In the genomic region with DNA sequence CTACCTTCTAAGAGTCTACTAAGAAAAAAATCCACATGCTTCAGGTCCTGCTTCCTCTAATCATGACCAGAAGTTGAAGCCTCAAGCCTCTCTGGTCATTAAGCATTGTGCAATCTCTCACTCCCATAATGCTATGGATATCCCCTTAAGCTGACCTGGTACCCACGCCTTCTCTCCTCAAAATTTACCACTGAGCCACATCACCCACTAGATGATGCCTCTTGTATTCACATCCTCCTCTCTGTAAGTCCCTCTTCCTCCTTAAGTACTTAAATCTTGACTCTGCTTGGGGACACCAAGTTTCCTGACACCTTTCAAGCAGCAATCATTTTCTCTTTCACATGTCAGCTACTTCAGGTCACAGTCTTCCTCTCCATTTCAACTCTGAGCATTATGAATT, we compare ENCODE assay signal across 15 cellular contexts. TPM values are rescaled to one million over a fixed set of nuclear protein-coding genes. Genes with fewer than 3 reads are reported as not detected.
DNase-seq lines count a peak whose midpoint lies in the region; ATAC-seq and TF ChIP-seq lines count a peak whose summit lies in the region.
"Had no signal": no experiment of that assay in that cellular context is flagged by ENCODE, and none has a peak within 500 bp of the region (broad histone marks: within the 10 kb centered on the region; RNA-seq: fewer than 3 reads in every experiment).

No MANE protein-coding gene starts in this region.

- TF ChIP-seq CTCF in natural killer cell (IDR thresholded peaks at IDR 0.05): no peak

- no peak overlapping the region for H3K4me3 ChIP-seq in right cardiac atrium (ENCODE audit: low read length)
- H3K4me3 ChIP-seq: adrenal gland, suprapubic skin had no signal

- H3K27ac Mint-ChIP-seq in natural killer cell: no peak overlapping the region
- H3K27ac Mint-ChIP-seq: endodermal cell had no signal

- 92% methylated on average over 1 of the region's 1 CpG for WGBS in right cardiac atrium

- no peaks in the 10 kb centered on the region for H3K27me3 ChIP-seq in right cardiac atrium (ENCODE audit: control insufficient read depth, insufficient read depth)
- H3K27me3 ChIP-seq: adrenal gland, suprapubic skin had no signal

- no peaks in the 10 kb centered on the region for H3K9me3 Mint-ChIP-seq in natural killer cell
- H3K9me3 Mint-ChIP-seq: endodermal cell, naive B cell had no signal

- H3K4me1 ChIP-seq in right cardiac atrium (ENCODE audit: control insufficient read depth, insufficient read depth, low read length): peaks cover 8% of the 10 kb centered on the region
- H3K4me1 ChIP-seq: adrenal gland had no signal

- ATAC-seq in GM19025 (IDR thresholded peaks at IDR 0.05; ENCODE audit: low read depth, unreplicated experiment) (peak; percentile 78), GM21737 (IDR thresholded peaks at IDR 0.05; ENCODE audit: unreplicated experiment) (peak; percentile 85), HG03354 (IDR thresholded peaks at IDR 0.05; ENCODE audit: poor library complexity, severe bottlenecking, unreplicated experiment) (peak; percentile 71), natural killer cell (peak; percentile 76 to 81 (median 79)), right cardiac atrium (no peak)
- ATAC-seq: Panc1 had no signal

- H3K4me3 Mint-ChIP-seq in natural killer cell: no peak overlapping the region
- H3K4me3 Mint-ChIP-seq: endodermal cell had no signal

- H3K9me3 ChIP-seq in right cardiac atrium (ENCODE audit: control insufficient read depth, low read length): no peaks in the 10 kb centered on the region
- H3K9me3 ChIP-seq: adrenal gland, suprapubic skin had no signal

- no peaks in the 10 kb centered on the region for H3K27me3 Mint-ChIP-seq in natural killer cell (ENCODE audit: low read depth in 2 of 2)
- H3K27me3 Mint-ChIP-seq: naive B cell had no signal

- H3K4me1 Mint-ChIP-seq in natural killer cell: peaks cover 7 to 11% of the 10 kb centered on the region in 2 donors

- H3K27ac ChIP-seq in right cardiac atrium (ENCODE audit: low read length): no peak overlapping the region
- H3K27ac ChIP-seq: adrenal gland, suprapubic skin had no signal

- DNase-seq in natural killer cell (no peak), HuH-7 (ENCODE audit: low spot score) (no peak), NCI-H2107 (lab: John Stamatoyannopoulos, UW) (no peak), right cardiac atrium (no peak)
- DNase-seq: activated CD4-positive, alpha-beta T cell treated with anti-CD3 and anti-CD28 coated beads for 1 hour; adrenal gland; DMS79; endodermal cell; naive B cell; NCI-H1048 had no signal

- intact Hi-C loops in natural killer cell (cut with micrococcal nuclease) (no loop called here), right cardiac atrium (cut with DNase I) (loop anchor here in 1 of 4 donors (5.0 kb wide), 1 partner anchor 492 kb away; no protein-coding TSS in a partner anchor)

- no peaks in the 10 kb centered on the region for H3K36me3 Mint-ChIP-seq in natural killer cell
- H3K36me3 Mint-ChIP-seq: naive B cell had no signal

RNA-seq across cellular contexts. Expression of gene GALNT4, which starts 9.8 kb away (rescaled TPM):
- total RNA-seq in natural killer cell (10 to 100 TPM; 14.3 to 19.9 (median 18.7) TPM), right cardiac atrium (1 to 10 TPM; 3.3 to 5.2 (median 4.0) TPM)
- polyA plus RNA-seq in right cardiac atrium: 2.5 TPM

RNA-seq across cellular contexts. Expression of gene POC1B, which starts 11.1 kb away (rescaled TPM):
- total RNA-seq in natural killer cell: 10 to 100 TPM; 29.8 to 40.9 (median 38.0) TPM
- 10 to 100 TPM in 1 of 4 donors, 1 to 10 TPM in 3; 7.8 to 13.1 (median 8.8) TPM for total RNA-seq in right cardiac atrium
- 5.4 TPM for polyA plus RNA-seq in right cardiac atrium

Comparison
In these comparisons a context has a peak if more than half of its experiments do, and no peak if none do; other contexts are left out.
1. ATAC-seq: peak in GM19025 (single experiment), GM21737 (single experiment), HG03354 (single experiment) and natural killer cell (3 of 3); none in right cardiac atrium (0 of 2).